In genomic region chrX:48466696-48467095, GRCh38 we compare ENCODE assay signal across 11 cellular contexts. TPM values are rescaled to one million over a fixed set of nuclear protein-coding genes. Genes with fewer than 3 reads are reported as not detected.
DNase-seq lines count a peak whose midpoint lies in the region; ATAC-seq and TF ChIP-seq lines count a peak whose summit lies in the region.
"Had no signal": no experiment of that assay in that cellular context is flagged by ENCODE, and none has a peak within 500 bp of the region (broad histone marks: within the 10 kb centered on the region; RNA-seq: fewer than 3 reads in every experiment).

No MANE protein-coding gene starts in this region.

- peak; percentile 23 for TF ChIP-seq CTCF in AG09309 (IDR thresholded peaks at IDR 0.05; ENCODE audit: control insufficient read depth, insufficient read depth, low read depth, low read length, missing control alignments)
- peak; percentile 23; the same call in 1 of the 2 replicates for TF ChIP-seq CTCF in HFFc6 (IDR thresholded peaks at IDR 0.05)
- TF ChIP-seq CTCF in colonic mucosa (IDR thresholded peaks at IDR 0.05) = no peak

- ATAC-seq in memory B cell (ENCODE audit: low read depth) (peak; percentile 26), HG02870 (IDR thresholded peaks at IDR 0.05; ENCODE audit: unreplicated experiment) (no peak), Right ventricle myocardium inferior (no peak)

- H3K4me1 ChIP-seq in colonic mucosa = no peaks in the 10 kb centered on the region

- H3K27ac Mint-ChIP-seq in HFFc6 (no peak overlapping the region), memory B cell (peak overlapping the region; percentile 42)
- no peak overlapping the region for H3K27ac Mint-ChIP-seq in activated naive CD4-positive, alpha-beta T cell treated with anti-CD3 and anti-CD28 coated beads for 36 hours

- H3K4me1 Mint-ChIP-seq in HFFc6 (ENCODE audit: low read depth) (peaks cover 12% of the 10 kb centered on the region), memory B cell (peaks cover 22% of the 10 kb centered on the region)
- H3K4me1 Mint-ChIP-seq in activated naive CD4-positive, alpha-beta T cell treated with anti-CD3 and anti-CD28 coated beads for 36 hours (ENCODE audit: low read depth) = peaks cover 47% of the 10 kb centered on the region

- intact Hi-C loops in activated naive CD4-positive, alpha-beta T cell treated with anti-CD3 and anti-CD28 coated beads for 36 hours (cut with micrococcal nuclease) = no loop called here
- intact Hi-C loops in colonic mucosa (cut with DNase I) = no loop called here
- intact Hi-C loops in Right ventricle myocardium inferior (cut with DNase I) = no loop called here

- H3K9ac ChIP-seq in colonic mucosa (ENCODE audit: low read depth in 2 of 2, low read length in 2 of 2) = no peak overlapping the region

- H3K4me3 ChIP-seq in AG09309 (ENCODE audit: control insufficient read depth, low read depth, low read length) (no peak overlapping the region), colonic mucosa (no peak overlapping the region)

- H3K36me3 Mint-ChIP-seq in HFFc6 (ENCODE audit: low read depth) (no peaks in the 10 kb centered on the region), memory B cell (peaks cover 12% of the 10 kb centered on the region)
- peaks cover 43% of the 10 kb centered on the region for H3K36me3 Mint-ChIP-seq in activated naive CD4-positive, alpha-beta T cell treated with anti-CD3 and anti-CD28 coated beads for 36 hours (ENCODE audit: low read depth)

- H3K36me3 ChIP-seq in colonic mucosa = no peaks in the 10 kb centered on the region

- H3K4me3 Mint-ChIP-seq in HFFc6 = no peak overlapping the region
- peak overlapping the region; percentile 96 for H3K4me3 Mint-ChIP-seq in activated naive CD4-positive, alpha-beta T cell treated with anti-CD3 and anti-CD28 coated beads for 36 hours
- H3K4me3 Mint-ChIP-seq in memory B cell = peak overlapping the region; percentile 87

- DNase-seq in AG09309 (ENCODE audit: low read depth) (no peak), HFFc6 (no peak), memory B cell (ENCODE audit: low spot score in 2 of 2) (no peak), colonic mucosa (no peak), SHP77 (lab: John Stamatoyannopoulos, UW) (no peak), Right ventricle myocardium inferior (ENCODE audit: missing footprints) (no peak)
- DNase-seq in activated naive CD4-positive, alpha-beta T cell treated with anti-CD3 and anti-CD28 coated beads for 36 hours = peak; percentile 43
- DNase-seq: trophoblast cell had no signal

- H3K9me3 Mint-ChIP-seq in HFFc6 (no peaks in the 10 kb centered on the region), memory B cell (no peaks in the 10 kb centered on the region)
- H3K9me3 Mint-ChIP-seq in activated naive CD4-positive, alpha-beta T cell treated with anti-CD3 and anti-CD28 coated beads for 36 hours = no peaks in the 10 kb centered on the region

- H3K27ac ChIP-seq in colonic mucosa = no peak overlapping the region

- CTCF ChIA-PET in activated naive CD4-positive, alpha-beta T cell treated with anti-CD3 and anti-CD28 coated beads for 36 hours (lab: Charles Lee) = interaction anchor here (1.3 kb wide), 1 partner anchor 28 kb away, joined by 3 read pairs; no protein-coding TSS in a partner anchor

- no peaks in the 10 kb centered on the region for H3K27me3 ChIP-seq in colonic mucosa

- no peaks in the 10 kb centered on the region; the same call in 1 of the 2 replicates for H3K27me3 Mint-ChIP-seq in HFFc6 (ENCODE audit: insufficient read depth)
- no peaks in the 10 kb centered on the region for H3K27me3 Mint-ChIP-seq in activated naive CD4-positive, alpha-beta T cell treated with anti-CD3 and anti-CD28 coated beads for 36 hours (ENCODE audit: low read depth)
- H3K27me3 Mint-ChIP-seq in memory B cell = no peaks in the 10 kb centered on the region

- H3K9me3 ChIP-seq in colonic mucosa = no peaks in the 10 kb centered on the region

RNA-seq across cellular contexts. Expression of gene SLC38A5, which starts 3.4 kb away (rescaled TPM):
- total RNA-seq in HFFc6 (2021; fragmentation: NEBNext Ultra II Directional; extraction: Animal tissue kit (Norgen Biotek cat#: 25700)) = under 1 TPM in 5 of 6 experiments, not detected in 1; 0.40 to 0.91 (median 0.79) TPM
- 10 to 100 TPM; 45.0 to 45.8 TPM for total RNA-seq in activated naive CD4-positive, alpha-beta T cell treated with anti-CD3 and anti-CD28 coated beads for 36 hours
- total RNA-seq in colonic mucosa (10 to 100 TPM; 18.8 to 89.3 TPM), Right ventricle myocardium inferior (1.2 TPM)

RNA-seq across cellular contexts. Expression of gene FTSJ1, which starts 9.3 kb away (rescaled TPM):
- total RNA-seq in HFFc6 (2021; fragmentation: NEBNext Ultra II Directional; extraction: Animal tissue kit (Norgen Biotek cat#: 25700)) = 10 to 100 TPM; 51.5 to 66.7 (median 59.7) TPM
- total RNA-seq in activated naive CD4-positive, alpha-beta T cell treated with anti-CD3 and anti-CD28 coated beads for 36 hours = 10 to 100 TPM; 66.2 to 66.8 TPM
- total RNA-seq in colonic mucosa = 10 to 100 TPM; 18.0 to 38.7 TPM
- 15.7 TPM for total RNA-seq in Right ventricle myocardium inferior

RNA-seq across cellular contexts. Expression of gene PORCN, which starts 42.1 kb away (rescaled TPM):
- 10 to 100 TPM in 4 of 6 experiments, 1 to 10 TPM in 2; 9.0 to 13.8 (median 10.7) TPM for total RNA-seq in HFFc6 (2021; fragmentation: NEBNext Ultra II Directional; extraction: Animal tissue kit (Norgen Biotek cat#: 25700))
- total RNA-seq in activated naive CD4-positive, alpha-beta T cell treated with anti-CD3 and anti-CD28 coated beads for 36 hours = 1 to 10 TPM; 5.2 to 5.6 TPM
- 1 to 10 TPM; 3.6 to 5.3 TPM for total RNA-seq in colonic mucosa
- total RNA-seq in Right ventricle myocardium inferior = 13.5 TPM

RNA-seq across cellular contexts. Expression of gene EBP, which starts 54.9 kb away (rescaled TPM):
- total RNA-seq in HFFc6 (2021; fragmentation: NEBNext Ultra II Directional; extraction: Animal tissue kit (Norgen Biotek cat#: 25700)) = 10 to 100 TPM; 26.0 to 42.2 (median 39.1) TPM
- 100 to 1,000 TPM; 118 to 123 TPM for total RNA-seq in activated naive CD4-positive, alpha-beta T cell treated with anti-CD3 and anti-CD28 coated beads for 36 hours
- total RNA-seq in colonic mucosa (100 to 1,000 TPM; 225 to 271 TPM), Right ventricle myocardium inferior (54.1 TPM)

RNA-seq across cellular contexts. Expression of gene SSX4B, which starts 54.9 kb away (rescaled TPM):
- not detected for total RNA-seq in HFFc6 (2021; fragmentation: NEBNext Ultra II Directional; extraction: Animal tissue kit (Norgen Biotek cat#: 25700))
- not detected for total RNA-seq in activated naive CD4-positive, alpha-beta T cell treated with anti-CD3 and anti-CD28 coated beads for 36 hours
- total RNA-seq in colonic mucosa = not detected
- total RNA-seq in Right ventricle myocardium inferior = not detected
- total RNA-seq: LHCN-M2, skeletal muscle tissue had no signal
